ENCODE assay signal across 11 cellular contexts in genomic region chr1:16905856-16906702, GRCh38.
DNase-seq lines count a peak whose midpoint lies in the region; ATAC-seq, FAIRE-seq and TF ChIP-seq lines count a peak whose summit lies in the region.
"Had no signal": no experiment of that assay in that cellular context is flagged by ENCODE, and none has a peak within 500 bp of the region (broad histone marks: within the 10 kb centered on the region; RNA-seq: fewer than 3 reads in every experiment).

No MANE protein-coding gene starts in this region.

- H3K27me3 ChIP-seq in DND-41 (ENCODE audit: insufficient read depth, low read length, poor library complexity) (no peaks in the 10 kb centered on the region), MM.1S (replicated peaks; ENCODE audit: insufficient read depth, low read length) (no peaks in the 10 kb centered on the region), rectal smooth muscle tissue (ENCODE audit: control insufficient read depth, insufficient read depth, low read length) (no peaks in the 10 kb centered on the region)

- H3K4me2 ChIP-seq in DND-41 (ENCODE audit: insufficient read depth, low read length) = peak overlapping the region; percentile 23
- peak overlapping the region; percentile 76 for H3K4me2 ChIP-seq in MM.1S (ENCODE audit: low read depth, low read length)

- peaks cover 34% of the 10 kb centered on the region for H3F3A ChIP-seq in MM.1S (ENCODE audit: insufficient read depth, low read length)

- no peak overlapping the region for H2AFZ ChIP-seq in DND-41 (ENCODE audit: low read depth, low read length)
- no peak overlapping the region for H2AFZ ChIP-seq in MM.1S (ENCODE audit: low read length)

- no peaks in the 10 kb centered on the region for H3K9me3 ChIP-seq in DND-41 (ENCODE audit: insufficient read depth, low read length, severe bottlenecking)
- no peaks in the 10 kb centered on the region for H3K9me3 ChIP-seq in MM.1S (replicated peaks; ENCODE audit: insufficient read depth, low read length)

- H3K4me3 ChIP-seq in DND-41 (ENCODE audit: low read depth in 1 of 2, low read length in 2 of 2) (peak overlapping the region in 1 of 2 experiments; percentile 8; a peak in 2 of 4 replicates), MM.1S (ENCODE audit: low read length) (no peak overlapping the region), rectal smooth muscle tissue (ENCODE audit: low read length) (peak overlapping the region; percentile 6)
- H3K4me3 ChIP-seq: GM12878, mucosa of descending colon had no signal

- H3K9ac ChIP-seq in DND-41 (ENCODE audit: low read depth, low read length) (peak overlapping the region; percentile 61), MM.1S (ENCODE audit: low read length) (peak overlapping the region; percentile 21), rectal smooth muscle tissue (ENCODE audit: low read length) (peak overlapping the region; percentile 0)

- no peaks in the 10 kb centered on the region for H3K36me3 ChIP-seq in DND-41 (ENCODE audit: insufficient read depth, low read length)
- no peaks in the 10 kb centered on the region for H3K36me3 ChIP-seq in MM.1S (replicated peaks; ENCODE audit: insufficient read depth, low read length)
- no peaks in the 10 kb centered on the region for H3K36me3 ChIP-seq in rectal smooth muscle tissue (ENCODE audit: control insufficient read depth, insufficient read depth, low read length)

- no peaks in the 10 kb centered on the region for H3K9me2 ChIP-seq in MM.1S (replicated peaks; ENCODE audit: insufficient read depth, low read length)

- TF ChIP-seq CTCF in DND-41 (IDR thresholded peaks at IDR 0.05; ENCODE audit: borderline replicate concordance, extremely low read depth, low read length, poor library complexity, severe bottlenecking) = no peak
- no peak for TF ChIP-seq CTCF in MM.1S (IDR thresholded peaks at IDR 0.05; ENCODE audit: low read length)

- H3K4me1 ChIP-seq in DND-41 (ENCODE audit: insufficient read depth, low read length) (peaks cover 38% of the 10 kb centered on the region), MM.1S (ENCODE audit: low read length) (peaks cover 34% of the 10 kb centered on the region), rectal smooth muscle tissue (ENCODE audit: control insufficient read depth, insufficient read depth, low read length) (peaks cover 8% of the 10 kb centered on the region)

- H3K27ac ChIP-seq in DND-41 (ENCODE audit: low read length) (peak overlapping the region; percentile 75), MM.1S (ENCODE audit: low read length) (peak overlapping the region; percentile 88; the same call in 1 of the 2 replicates), rectal smooth muscle tissue (ENCODE audit: low read depth, low read length) (peak overlapping the region; percentile 99)

- H3K79me2 ChIP-seq in DND-41 (ENCODE audit: insufficient read depth, low read length) (no peaks in the 10 kb centered on the region), MM.1S (ENCODE audit: low read length) (no peaks in the 10 kb centered on the region)

- no peak for TF ChIP-seq POLR2A in H54 (IDR thresholded peaks at IDR 0.05; ENCODE audit: low read depth, low read length)

- FAIRE-seq in H54 (lab: Jason Lieb, UNC) = no peak
- FAIRE-seq: GM12878 had no signal

- DNase-seq in DND-41 = no peak
- peak; percentile 29 for DNase-seq in MM.1S
- peak; percentile 44 for DNase-seq in ecto neural progenitor cell (ENCODE audit: low spot score)
- no peak for DNase-seq in Ammon's horn (ENCODE audit: low spot score)
- DNase-seq in H54 (ENCODE audit: insufficient read length, low spot score) = no peak
- DNase-seq in cortex of kidney (lab: John Stamatoyannopoulos, UW) = no peak
- DNase-seq: dermis blood vessel endothelial cell had no signal

- ATAC-seq in DND-41 (ENCODE audit: insufficient read depth, low read depth) = no peak
- ATAC-seq in GM18520 (IDR thresholded peaks at IDR 0.05; ENCODE audit: unreplicated experiment) = no peak

- no peaks in the 10 kb centered on the region for H4K20me1 ChIP-seq in DND-41 (ENCODE audit: insufficient read depth, low read length)
- H4K20me1 ChIP-seq in MM.1S (ENCODE audit: insufficient read depth, low read length) = no peaks in the 10 kb centered on the region

Comparison
In these comparisons a context has a peak if more than half of its experiments do, and no peak if none do; other contexts are left out.
1. DNase-seq: peak in MM.1S (single experiment) and ecto neural progenitor cell (single experiment); none in DND-41 (single experiment), Ammon's horn (single experiment), H54 (single experiment) and cortex of kidney (single experiment).
2. H3K9ac ChIP-seq: peak in every context shown above with its lines; median percentile 61 in DND-41; 21 in MM.1S; 0 in rectal smooth muscle tissue.
3. Peak in every context shown above with its lines, with median percentiles within 50 percentile points of each other: H3K27ac ChIP-seq.